22 cellular contexts compared by ENCODE assay signal in genomic region chr7:116698396-116698795, GRCh38. TPM values are rescaled to one million over a fixed set of nuclear protein-coding genes. Genes with fewer than 3 reads are reported as not detected.
"Had no signal": no experiment of that assay in that cellular context is flagged by ENCODE, and none has a peak within 500 bp of the region (broad histone marks: within the 10 kb centered on the region; RNA-seq: fewer than 3 reads in every experiment).

No MANE protein-coding gene starts in this region.

- ATAC-seq: activated CD8-positive, alpha-beta memory T cell treated with anti-CD3 and anti-CD28 coated beads, Interleukin-2, amount 10 ng/mL, durations not matched to agents 7 days and 5 days; activated T-helper 17 cell treated with anti-CD3 and anti-CD28 coated beads, Interleukin-2, amount 50 U/mL, for 72 hours; effector memory CD8-positive, alpha-beta T cell; left lobe of liver; right lobe of liver had no signal

- H3K27ac ChIP-seq: brain microvascular endothelial cell, prostate gland, right lobe of liver, transverse colon, vagina had no signal

- H3K27me3 ChIP-seq: brain microvascular endothelial cell, right lobe of liver, transverse colon, vagina had no signal

- H3K9me3 ChIP-seq: prostate gland, right lobe of liver, transverse colon, vagina had no signal

- H3K4me3 ChIP-seq: prostate gland, right lobe of liver, transverse colon, vagina had no signal

- H3K4me1 ChIP-seq: prostate gland, vagina had no signal

- DNase-seq: activated CD4-positive, alpha-beta memory T cell treated with anti-CD3 and anti-CD28 coated beads, Interleukin-2, amount 10 ng/mL, durations not matched to agents 7 days and 5 days; activated CD4-positive, alpha-beta T cell treated with anti-CD3 and anti-CD28 coated beads for 48 hours; activated CD4-positive, CD25-positive, alpha-beta regulatory T cell; activated CD8-positive, alpha-beta memory T cell treated with anti-CD3 and anti-CD28 coated beads, Interleukin-2, amount 10 ng/mL, durations not matched to agents 7 days and 5 days; activated naive CD4-positive, alpha-beta T cell treated with Interleukin-2 at 50 U/mL for 16 hours; activated naive CD8-positive, alpha-beta T cell treated with anti-CD3 and anti-CD28 coated beads, Interleukin-2, amount 10 ng/mL, durations not matched to agents 7 days and 5 days; activated T-cell treated with anti-CD3 and anti-CD28 coated beads, Interleukin-2, amount 50 U/mL, for 1 hour; amygdala; brain microvascular endothelial cell; effector memory CD8-positive, alpha-beta T cell; foreskin fibroblast; glutamatergic neuron; hypothalamus; islet precursor cell; right lobe of liver; stimulated activated naive CD4-positive, alpha-beta T cell; T1000; transverse colon had no signal

- H3K36me3 ChIP-seq: brain microvascular endothelial cell, prostate gland, transverse colon, vagina had no signal

RNA-seq across cellular contexts. Expression of gene MET, which starts 26.4 kb away (rescaled TPM):
- total RNA-seq: activated naive CD8-positive, alpha-beta T cell treated with anti-CD3 and anti-CD28 coated beads, Interleukin-2, amount 10 ng/mL, durations not matched to agents 7 days and 5 days had no signal
